In the genomic region with DNA sequence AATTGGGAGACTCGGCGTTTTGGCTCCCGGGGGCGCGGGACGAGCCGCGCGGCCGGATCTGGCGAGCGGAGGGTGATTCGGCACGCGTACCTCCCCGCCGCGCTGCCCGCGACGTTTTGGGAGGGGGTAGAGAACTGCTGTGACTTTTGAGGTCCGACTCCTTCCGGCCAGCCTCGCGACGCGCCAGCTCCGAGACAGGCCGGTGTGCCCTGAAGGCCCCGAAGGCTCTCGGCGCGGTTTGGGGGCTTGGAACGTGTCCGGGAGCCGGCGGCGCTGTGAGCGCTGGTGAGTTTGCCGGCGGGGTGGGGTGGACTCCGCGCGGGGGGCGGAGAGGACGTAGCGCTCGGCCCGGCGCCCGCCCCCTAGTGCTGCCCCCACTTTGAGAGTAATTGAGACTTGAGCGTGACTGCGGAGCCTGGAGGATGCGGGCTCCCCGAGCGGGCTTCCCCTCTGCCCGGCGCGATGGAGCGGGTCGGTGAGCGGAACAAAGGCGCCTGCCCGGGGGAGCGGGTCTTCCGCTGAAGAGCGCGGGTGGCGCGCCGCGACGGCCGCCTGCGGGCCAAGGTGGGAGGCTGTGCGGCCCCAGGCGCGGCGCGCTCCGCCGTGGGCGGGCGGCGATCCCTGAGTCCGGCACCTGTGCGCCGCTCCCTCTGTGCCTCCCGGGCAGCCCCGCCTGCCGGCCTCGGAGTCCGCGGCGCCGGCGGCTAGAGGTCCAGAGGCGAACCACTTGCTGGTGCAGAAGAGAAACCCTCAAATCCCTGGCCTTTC, we compare ENCODE assay signal across 12 cellular contexts. TPM values are rescaled to one million over a fixed set of nuclear protein-coding genes. Genes with fewer than 3 reads are reported as not detected.
DNase-seq lines count a peak whose midpoint lies in the region; ATAC-seq, FAIRE-seq and TF ChIP-seq lines count a peak whose summit lies in the region.
"Had no signal": no experiment of that assay in that cellular context is flagged by ENCODE, and none has a peak within 500 bp of the region (broad histone marks: within the 10 kb centered on the region; RNA-seq: fewer than 3 reads in every experiment).

A gene (plus strand): TSS at position 392 of the 768 bp plus-strand sequence.

- no peak within 1 kb of the TSS for H3K56ac ChIP-seq in H9 (ENCODE audit: insufficient read length, low read depth, low read length)

- no peak within 1 kb of the TSS for H2BK15ac ChIP-seq in H9 (ENCODE audit: low read depth, low read length)

- H4K8ac ChIP-seq in H9 (replicated peaks; ENCODE audit: insufficient read length, low read depth, low read length), result no peak within 1 kb of the TSS

- no peaks in the 10 kb centered on the region; a peak in 1 of 5 replicates for H3K9me3 Mint-ChIP-seq in H9
- H3K9me3 Mint-ChIP-seq in CD8-positive, alpha-beta memory T cell, result peaks cover 0 to 19% (median 4%) of the 10 kb centered on the region in 5 donors

- H2AK5ac ChIP-seq in H9 (ENCODE audit: insufficient read length, low read length), result no peak within 1 kb of the TSS

- peaks cover 33% of the 10 kb centered on the region for H3K79me2 ChIP-seq in H9 (ENCODE audit: insufficient read depth, low read length)
- H3K79me2 ChIP-seq in mammary epithelial cell (ENCODE audit: insufficient read depth, low read length), result no peaks in the 10 kb centered on the region

- no peak for FAIRE-seq in small intestine (lab: Jason Lieb, UNC)
- FAIRE-seq: G401.6 had no signal

- intact Hi-C loops in mammary epithelial cell (cut with micrococcal nuclease), result no loop called here

- H3K18ac ChIP-seq in H9 (ENCODE audit: insufficient read length, low read depth, low read length), result peak within 1 kb of the TSS; percentile 56

- H3K9ac ChIP-seq in H9 (ENCODE audit: extremely low read depth, insufficient read length, low read length) (peak within 1 kb of the TSS; percentile 42), mammary epithelial cell (ENCODE audit: insufficient read depth, low read length) (no peak within 1 kb of the TSS)

- POLR2A ChIA-PET in CD8-positive, alpha-beta memory T cell (lab: Charles Lee), result no interaction called here

- WGBS in H9 (ENCODE audit: extremely low coverage, insufficient read length, low lambda C conversion rate), result no CpG with 5 or more reads among the region's 98 CpGs
- WGBS in mammary epithelial cell (ENCODE audit: low coverage, missing lambda C conversion rate), result 10% methylated on average over 17 of the region's 98 CpGs
- WGBS in small intestine, 3 donors, result 2 to 17% (median 13%) methylated on average over 64 to 98 of the region's 98 CpGs

- peak within 1 kb of the TSS; percentile 95 for H3K4me3 Mint-ChIP-seq in H9
- H3K4me3 Mint-ChIP-seq in CD8-positive, alpha-beta memory T cell, result no peak within 1 kb of the TSS
- H3K4me3 Mint-ChIP-seq: stimulated activated naive CD8-positive, alpha-beta T cell treated with anti-CD3 and anti-CD28 coated beads, Interleukin-15, Interleukin-2, amounts not matched to agents 100 ng/mL and 50 ng/mL, for 24 hours had no signal

- H3K4ac ChIP-seq in H9 (ENCODE audit: low read depth, low read length), result no peak within 1 kb of the TSS

- H3K4me1 ChIP-seq in H9 (ENCODE audit: insufficient read depth, low read length) (peaks cover 16% of the 10 kb centered on the region), mammary epithelial cell (ENCODE audit: insufficient read depth, low read length) (no peaks in the 10 kb centered on the region), small intestine (ENCODE audit: control insufficient read depth in 2 of 2, insufficient read depth in 1 of 2, low read depth in 1 of 2, low read length in 1 of 2) (no peaks in the 10 kb centered on the region)
- no peaks in the 10 kb centered on the region for H3K4me1 ChIP-seq in CD8-positive, alpha-beta memory T cell (ENCODE audit: insufficient read depth, low read length)

- H3T11ph ChIP-seq in H9 (ENCODE audit: low read length), result no peak within 1 kb of the TSS

- H2AFZ ChIP-seq in H9 (ENCODE audit: low read length), result no peak within 1 kb of the TSS
- H2AFZ ChIP-seq in mammary epithelial cell (ENCODE audit: low read depth, low read length), result no peak within 1 kb of the TSS

- no peaks in the 10 kb centered on the region for H3K79me1 ChIP-seq in H9 (ENCODE audit: insufficient read depth, low read depth, low read length, poor library complexity, severe bottlenecking)

- no peak for ATAC-seq in GM21390 (IDR thresholded peaks at IDR 0.05; ENCODE audit: unreplicated experiment)
- no peak for ATAC-seq in GM18505 (IDR thresholded peaks at IDR 0.05; ENCODE audit: unreplicated experiment)

- H2BK120ac ChIP-seq in H9 (ENCODE audit: low read depth, low read length, poor library complexity, severe bottlenecking), result no peak within 1 kb of the TSS

- H3K27ac ChIP-seq in H9 (ENCODE audit: insufficient read length, low read depth, low read length) (no peak within 1 kb of the TSS), mammary epithelial cell (ENCODE audit: insufficient read depth, low read depth, low read length) (no peak within 1 kb of the TSS), layer of hippocampus (ENCODE audit: low read depth, low read length) (peak within 1 kb of the TSS; percentile 46), small intestine (ENCODE audit: low read depth in 1 of 2, low read length in 1 of 2) (no peak within 1 kb of the TSS)
- no peak within 1 kb of the TSS for H3K27ac ChIP-seq in CD8-positive, alpha-beta memory T cell (ENCODE audit: low read depth, low read length)
- H3K27ac ChIP-seq: neutrophil had no signal

- peaks cover 32 to 43% of the 10 kb centered on the region in 2 experiments for H3K4me1 Mint-ChIP-seq in H9
- H3K4me1 Mint-ChIP-seq in CD8-positive, alpha-beta memory T cell, result no peaks in the 10 kb centered on the region

- H3K36me3 ChIP-seq in mammary epithelial cell (ENCODE audit: insufficient read depth, low read length), result no peaks in the 10 kb centered on the region
- no peaks in the 10 kb centered on the region for H3K36me3 ChIP-seq in small intestine (ENCODE audit: control insufficient read depth in 2 of 2, insufficient read depth in 2 of 2, low read length in 2 of 2)
- H3K36me3 ChIP-seq in CD8-positive, alpha-beta memory T cell (ENCODE audit: insufficient read depth, low read length), result no peaks in the 10 kb centered on the region
- H3K36me3 ChIP-seq: neutrophil had no signal

- H4K91ac ChIP-seq in H9 (ENCODE audit: insufficient read length, low read depth, low read length), result no peak within 1 kb of the TSS

- BruUV-seq in mammary epithelial cell (replicated peaks; lab: Mats Ljungman, UMichigan), result no TSS peak

- H3K4me2 ChIP-seq in H9 (ENCODE audit: insufficient read depth, insufficient read length, low read length), result peak within 1 kb of the TSS; percentile 91
- no peak within 1 kb of the TSS for H3K4me2 ChIP-seq in mammary epithelial cell (ENCODE audit: insufficient read depth, low read depth, low read length)

- DNase-seq in H9 (no peak), mammary epithelial cell (peak; percentile 6), small intestine (no peak), globus pallidus (ENCODE audit: low spot score) (no peak)
- no peak for DNase-seq in CD8-positive, alpha-beta memory T cell
- DNase-seq: activated CD4-positive, alpha-beta T cell treated with anti-CD3 and anti-CD28 coated beads, Interleukin-2, amount 50 U/mL, for 1 hour had no signal

- H3K27me3 ChIP-seq in H9 (ENCODE audit: insufficient read depth, low read length) (no peaks in the 10 kb centered on the region), mammary epithelial cell (ENCODE audit: insufficient read depth, low read length) (peaks cover 6% of the 10 kb centered on the region), layer of hippocampus (ENCODE audit: control insufficient read depth, insufficient read depth, low read length) (peaks cover 6% of the 10 kb centered on the region), small intestine (ENCODE audit: control insufficient read depth in 2 of 2, insufficient read depth in 2 of 2, low read length in 2 of 2) (peaks cover 0 to 5% of the 10 kb centered on the region in 2 donors)
- no peaks in the 10 kb centered on the region for H3K27me3 ChIP-seq in CD8-positive, alpha-beta memory T cell (ENCODE audit: insufficient read depth, low read length, poor library complexity, severe bottlenecking)

- no peaks in the 10 kb centered on the region for H3K27me3 Mint-ChIP-seq in H9 (ENCODE audit: low read depth)
- peaks cover 12 to 20% of the 10 kb centered on the region in 2 donors for H3K27me3 Mint-ChIP-seq in CD8-positive, alpha-beta memory T cell

- CTCF ChIA-PET in mammary epithelial cell (lab: Charles Lee; ENCODE audit: low non-redundant PET), result no interaction called here
- CTCF ChIA-PET in CD8-positive, alpha-beta memory T cell (lab: Charles Lee), result no interaction called here

- H3K14ac ChIP-seq in H9 (ENCODE audit: insufficient read depth, low read length), result peak within 1 kb of the TSS; percentile 76

- peaks cover 21% of the 10 kb centered on the region for H3K23me2 ChIP-seq in H9 (ENCODE audit: insufficient read length, low read depth, low read length, poor library complexity, severe bottlenecking)

- no peak within 1 kb of the TSS for H3K23ac ChIP-seq in H9 (ENCODE audit: insufficient read length, low read depth, low read length)

- peaks cover 16 to 21% (median 18%) of the 10 kb centered on the region in 3 experiments for H3K36me3 Mint-ChIP-seq in H9 (ENCODE audit: insufficient read depth in 1 of 3, low read depth in 3 of 3)
- no peaks in the 10 kb centered on the region for H3K36me3 Mint-ChIP-seq in CD8-positive, alpha-beta memory T cell

- peak within 1 kb of the TSS in 2 of 3 experiments; percentile 64 to 82; a peak in 4 of 7 replicates for H3K27ac Mint-ChIP-seq in H9
- H3K27ac Mint-ChIP-seq in CD8-positive, alpha-beta memory T cell, result no peak within 1 kb of the TSS
- H3K27ac Mint-ChIP-seq: stimulated activated naive CD8-positive, alpha-beta T cell treated with anti-CD3 and anti-CD28 coated beads, Interleukin-15, Interleukin-2, amounts not matched to agents 100 ng/mL and 50 ng/mL, for 24 hours had no signal

- H2BK12ac ChIP-seq in H9 (ENCODE audit: insufficient read length, low read depth, low read length), result no peak within 1 kb of the TSS

- H3K4me3 ChIP-seq in mammary epithelial cell (replicated peaks in 1 of 3; ENCODE audit: insufficient read depth in 1 of 3, low read depth in 2 of 3, low read length in 3 of 3) (no peak within 1 kb of the TSS), small intestine (ENCODE audit: low read depth in 1 of 2, low read length in 2 of 2) (peak within 1 kb of the TSS; percentile 23 to 24)
- no peak within 1 kb of the TSS for H3K4me3 ChIP-seq in CD8-positive, alpha-beta memory T cell (ENCODE audit: low read length)

- no peak within 1 kb of the TSS for H2BK20ac ChIP-seq in H9 (ENCODE audit: low read depth, low read length, poor library complexity, severe bottlenecking)

- H3K9me3 ChIP-seq in H9 (ENCODE audit: control insufficient read depth, low read depth, low read length), result no peaks in the 10 kb centered on the region
- peaks cover 4% of the 10 kb centered on the region for H3K9me3 ChIP-seq in mammary epithelial cell (replicated peaks; ENCODE audit: insufficient read depth, low read length)
- H3K9me3 ChIP-seq in small intestine (ENCODE audit: control insufficient read depth, low read depth), result no peaks in the 10 kb centered on the region
- no peaks in the 10 kb centered on the region for H3K9me3 ChIP-seq in CD8-positive, alpha-beta memory T cell (ENCODE audit: low read length)
- H3K9me3 ChIP-seq: neutrophil had no signal

- TF ChIP-seq POLR2A in GM18505 (IDR thresholded peaks at IDR 0.05; ENCODE audit: borderline replicate concordance, extremely low read depth, insufficient read depth, insufficient read length), result no peak

- in situ Hi-C loops in mammary epithelial cell (cut with MboI; ENCODE audit: low sequenced_read_pairs in 2 of 2), result no loop called here

- H2BK5ac ChIP-seq in H9 (ENCODE audit: insufficient read length, low read length), result no peak within 1 kb of the TSS

- dilution Hi-C loops in mammary epithelial cell (cut with HindIII; ENCODE audit: low sequenced_read_pairs), result no loop called here

- no peak for TF ChIP-seq CTCF in H9 (conservative IDR thresholded peaks at IDR 0.05)
- TF ChIP-seq CTCF in mammary epithelial cell (conservative IDR thresholded peaks at IDR 0.05 in 1 of 2, IDR thresholded peaks at IDR 0.05 in 1 of 2; ENCODE audit: extremely low read depth in 1 of 2, insufficient read depth in 1 of 2, low read depth in 1 of 2, low read length in 2 of 2), result no peak

- no peak within 1 kb of the TSS for H4K5ac ChIP-seq in H9 (ENCODE audit: insufficient read length, low read depth, low read length)

- H4K20me1 ChIP-seq in H9 (ENCODE audit: control insufficient read depth, insufficient read depth, insufficient read length) (peaks cover 2% of the 10 kb centered on the region), mammary epithelial cell (ENCODE audit: insufficient read depth, low read length) (no peaks in the 10 kb centered on the region)

RNA-seq across cellular contexts. Expression of the gene that starts here (rescaled TPM):
- total RNA-seq in H9 (2021) (41.6 and 43.2 TPM in 2 replicates), mammary epithelial cell (not detected)
- polyA plus RNA-seq in mammary epithelial cell (not detected), small intestine (1 to 10 TPM in 1 of 3 donors, under 1 TPM in 1, not detected in 1; 0.54 to 2.9 TPM)
- not detected for polyA minus RNA-seq in mammary epithelial cell
- total RNA-seq in CD8-positive, alpha-beta memory T cell, result not detected
- polyA plus RNA-seq in CD8-positive, alpha-beta memory T cell, result not detected

Comparison
In these comparisons a context has a peak if more than half of its experiments do, and no peak if none do; other contexts are left out.
1. RNA of the gene that starts here (total RNA-seq): 41.6 to 43.2 TPM in H9; not detected in mammary epithelial cell and not detected in CD8-positive, alpha-beta memory T cell; every median in the first group is over 10 times any median in the second.
2. Peak in DNase-seq in mammary epithelial cell; RNA of the gene not detected or under 1 TPM.
3. H3K27ac Mint-ChIP-seq: peak in H9 (2 of 3); none in CD8-positive, alpha-beta memory T cell (0 of 8).
4. H3K4me3 Mint-ChIP-seq: peak in H9 (2 of 2); none in CD8-positive, alpha-beta memory T cell (0 of 7).
5. H3K4me3 ChIP-seq: peak in small intestine (2 of 2); none in mammary epithelial cell (0 of 3) and CD8-positive, alpha-beta memory T cell (single experiment).